In the genomic region with DNA sequence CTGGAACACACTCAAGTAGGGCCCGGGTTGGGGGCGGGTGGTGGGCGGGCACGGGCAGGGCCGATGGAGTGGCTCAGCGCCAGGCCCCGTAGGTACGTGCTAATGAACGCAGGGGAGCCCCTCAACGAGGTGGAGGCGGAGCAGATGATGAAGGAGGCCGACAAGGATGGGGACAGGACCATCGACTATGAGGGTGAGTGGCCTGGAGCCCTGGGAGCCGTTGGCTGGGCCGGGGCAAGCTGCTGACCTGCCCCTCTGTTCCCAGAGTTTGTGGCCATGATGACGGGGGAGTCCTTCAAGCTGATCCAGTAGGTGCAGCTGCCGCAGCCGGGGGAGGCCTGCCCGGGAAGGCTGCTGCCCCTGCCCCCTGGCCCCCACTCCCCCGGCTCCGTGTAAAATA, we compare ENCODE assay signal across 22 cellular contexts. TPM values are rescaled to one million over a fixed set of nuclear protein-coding genes. Genes with fewer than 3 reads are reported as not detected.
"Had no signal": no experiment of that assay in that cellular context is flagged by ENCODE, and none has a peak within 500 bp of the region (broad histone marks: within the 10 kb centered on the region; RNA-seq: fewer than 3 reads in every experiment).

No MANE protein-coding gene starts in this region.

- H3K27me3 Mint-ChIP-seq: activated naive CD8-positive, alpha-beta T cell treated with anti-CD3 and anti-CD28 coated beads for 36 hours; stimulated activated naive CD8-positive, alpha-beta T cell treated with anti-CD3 and anti-CD28 coated beads, Interleukin-15, amount 100 ng/mL, for 72 hours had no signal

- H3K9me3 ChIP-seq: left ventricle myocardium inferior, upper lobe of right lung had no signal

- DNase-seq: activated CD4-positive, alpha-beta T cell treated with anti-CD3 and anti-CD28 coated beads for 4 hours; activated CD8-positive, alpha-beta memory T cell treated with anti-CD3 and anti-CD28 coated beads, Interleukin-2, amount 50 U/mL, for 48 hours; activated gamma-delta T cell; activated naive CD8-positive, alpha-beta T cell treated with anti-CD3 and anti-CD28 coated beads for 36 hours; activated T-cell treated with anti-CD3 and anti-CD28 coated beads, Interleukin-2, amount 50 U/mL, for 72 hours; dermis blood vessel endothelial cell; effector memory CD8-positive, alpha-beta T cell; islet precursor cell; left ventricle myocardium inferior; mesendoderm; natural killer cell; nucleus accumbens; stimulated activated CD4-positive, alpha-beta T cell treated with anti-CD3 and anti-CD28 coated beads, Interleukin-1b, Interleukin-23, amount 100 ng/mL, for 48 hours; stimulated activated naive CD8-positive, alpha-beta T cell treated with anti-CD3 and anti-CD28 coated beads, Interleukin-15, amount 100 ng/mL, for 72 hours; T-helper 2 cell had no signal

- H3K36me3 ChIP-seq: left ventricle myocardium inferior, upper lobe of right lung had no signal

- H3K27ac Mint-ChIP-seq: activated naive CD8-positive, alpha-beta T cell treated with anti-CD3 and anti-CD28 coated beads for 36 hours; activated T-cell treated with anti-CD3 and anti-CD28 coated beads, Interleukin-2, amount 50 U/mL, for 72 hours; natural killer cell; progenitor cell of endocrine pancreas had no signal

- H3K9me3 Mint-ChIP-seq: activated naive CD8-positive, alpha-beta T cell treated with anti-CD3 and anti-CD28 coated beads for 36 hours; activated T-cell treated with anti-CD3 and anti-CD28 coated beads, Interleukin-2, amount 50 U/mL, for 72 hours; effector memory CD8-positive, alpha-beta T cell; natural killer cell; stimulated activated naive CD8-positive, alpha-beta T cell treated with anti-CD3 and anti-CD28 coated beads, Interleukin-15, amount 100 ng/mL, for 72 hours had no signal

- H3K27me3 ChIP-seq: hepatocyte, upper lobe of right lung had no signal

- H3K36me3 Mint-ChIP-seq: activated naive CD8-positive, alpha-beta T cell treated with anti-CD3 and anti-CD28 coated beads for 36 hours; natural killer cell had no signal

- H3K4me3 ChIP-seq: hepatocyte, left ventricle myocardium inferior, upper lobe of right lung had no signal

- H3K27ac ChIP-seq: epithelial cell of prostate, hepatocyte, left ventricle myocardium inferior, upper lobe of right lung had no signal

- ATAC-seq: activated T-cell treated with anti-CD3 and anti-CD28 coated beads, Interleukin-2, amount 50 U/mL, for 72 hours; effector memory CD8-positive, alpha-beta T cell; natural killer cell; sciatic nerve; SK-N-SH treated with all-trans-retinoic acid at 6 μM for 48 hours; stimulated activated naive CD8-positive, alpha-beta T cell treated with anti-CD3 and anti-CD28 coated beads, Interleukin-15, amount 100 ng/mL, for 72 hours; upper lobe of right lung had no signal

RNA-seq across cellular contexts. Expression of a gene that starts 1.8 kb away (rescaled TPM):
- total RNA-seq: frontal cortex, left ventricle myocardium inferior had no signal

RNA-seq across cellular contexts. Expression of a gene that starts 2.2 kb away (rescaled TPM):
- total RNA-seq: dermis blood vessel endothelial cell had no signal
